Comparison of ENCODE assay signal across 7 cellular contexts in genomic region chr5:173283318-173284288, GRCh38. TPM values are rescaled to one million over a fixed set of nuclear protein-coding genes. Genes with fewer than 3 reads are reported as not detected.
DNase-seq lines count a peak whose midpoint lies in the region; ATAC-seq and TF ChIP-seq lines count a peak whose summit lies in the region.

No MANE protein-coding gene starts in this region.

- intact Hi-C loops in MCF 10A (cut with micrococcal nuclease) = loop anchor here (1.0 kb wide), 4 partner anchors 117 to 576 kb away; partner anchors contain the start of gene BNIP1

- peaks cover 6% of the 10 kb centered on the region for H3K4me1 Mint-ChIP-seq in MCF 10A (ENCODE audit: insufficient read depth, unreplicated experiment)

- H3K9me3 ChIP-seq in WERI-Rb-1 (ENCODE audit: severe bottlenecking) = no peaks in the 10 kb centered on the region

- no TSS peak for BruUV-seq in MCF 10A (replicated peaks; lab: Mats Ljungman, UMichigan)

- no peaks in the 10 kb centered on the region for H3K27me3 ChIP-seq in WERI-Rb-1 (ENCODE audit: insufficient read depth, low read depth, severe bottlenecking)

- H3K27ac Mint-ChIP-seq in MCF 10A (ENCODE audit: low read depth, unreplicated experiment) = no peak overlapping the region

- DNase-seq in GM13977 (ENCODE audit: low spot score) = peak; percentile 86
- peak; percentile 71 for DNase-seq in NCI-H1105 treated with DMSO at 0.1 percent for 48 hours (lab: John Stamatoyannopoulos, UW)
- DNase-seq in WERI-Rb-1 = peak; percentile 91
- DNase-seq in MCF 10A (ENCODE audit: unreplicated experiment) = peak; percentile 79
- DNase-seq in inferior parietal cortex (ENCODE audit: extremely low spot score) = peak; percentile 48
- DNase-seq in stimulated activated CD4-positive, alpha-beta T cell treated with anti-CD3 and anti-CD28 coated beads, Interleukin-2, amount 100 ng/mL, for 24 hours = peak; percentile 76 to 88

- in situ Hi-C loops in GM13977 (cut with MboI; ENCODE audit: low pct_unique_long_range_greater_than_20kb, low sequenced_read_pairs, unreplicated experiment) = loop anchor here (25.0 kb wide), 1 partner anchor 279 kb away; no protein-coding TSS in a partner anchor

- H3K27ac ChIP-seq in WERI-Rb-1 = no peak overlapping the region

- no peaks in the 10 kb centered on the region for H3K27me3 Mint-ChIP-seq in MCF 10A (ENCODE audit: insufficient read depth, unreplicated experiment)

- CTCF ChIA-PET in MCF 10A (lab: Yijun Ruan, JAX) = interaction anchor here (0.6 to 1.3 kb wide), 9 partner anchors 9 to 852 kb away, joined by 3 to 11 read pairs (median 3); no protein-coding TSS in a partner anchor

- H3K4me3 Mint-ChIP-seq in MCF 10A (ENCODE audit: unreplicated experiment) = peak overlapping the region; percentile 49

- ATAC-seq in HG02763 (IDR thresholded peaks at IDR 0.05; ENCODE audit: unreplicated experiment) = peak; percentile 85

- POLR2A ChIA-PET in MCF 10A (lab: Yijun Ruan, JAX) = interaction anchor here (0.7 kb wide), 1 partner anchor 267 kb away, joined by 3 read pairs; no protein-coding TSS in a partner anchor

- H3K36me3 ChIP-seq in WERI-Rb-1 = no peaks in the 10 kb centered on the region

- no peaks in the 10 kb centered on the region for H3K36me3 Mint-ChIP-seq in MCF 10A (ENCODE audit: insufficient read depth, unreplicated experiment)

- H3K9me3 Mint-ChIP-seq in MCF 10A (ENCODE audit: unreplicated experiment) = peaks cover 10% of the 10 kb centered on the region

- H3K4me3 ChIP-seq in WERI-Rb-1 (ENCODE audit: low read depth, low read length) = peak overlapping the region; percentile 36

- TF ChIP-seq CTCF in GM13977 (IDR thresholded peaks at IDR 0.05; ENCODE audit: extremely low read depth, insufficient read depth, missing control alignments) (peak; percentile 93), WERI-Rb-1 (IDR thresholded peaks at IDR 0.05; ENCODE audit: low read depth, low read length) (peak; percentile 85), MCF 10A (IDR thresholded peaks at IDR 0.05; ENCODE audit: unreplicated experiment) (peak; percentile 96)

RNA-seq across cellular contexts. Expression of gene STC2, which starts 44.6 kb away (rescaled TPM):
- 316 and 414 TPM in 2 replicates for total RNA-seq in MCF 10A (2022)

RNA-seq across cellular contexts. Expression of gene NKX2-5, which starts 48.6 kb away (rescaled TPM):
- 3.9 and 5.5 TPM in 2 replicates for total RNA-seq in MCF 10A (2022)
